27 cellular contexts compared by ENCODE assay signal in genomic region chrX:72016881-72017783, GRCh38.
DNase-seq lines count a peak whose midpoint lies in the region; ATAC-seq and TF ChIP-seq lines count a peak whose summit lies in the region.
"Had no signal": no experiment of that assay in that cellular context is flagged by ENCODE, and none has a peak within 500 bp of the region (broad histone marks: within the 10 kb centered on the region; RNA-seq: fewer than 3 reads in every experiment).

No MANE protein-coding gene starts in this region.

- H3K27ac ChIP-seq in colonic mucosa (no peak overlapping the region), lung (ENCODE audit: low read depth in 1 of 2, low read length in 1 of 2) (no peak overlapping the region)
- H3K27ac ChIP-seq: 22Rv1, KMS-11 had no signal

- intact Hi-C loops in colonic mucosa (cut with DNase I): loop anchor here (5.0 kb wide), 1 partner anchor 110 kb away; no protein-coding TSS in a partner anchor
- intact Hi-C loops in posterior vena cava (cut with DNase I): loop anchor here in 1 of 2 donors (5.0 kb wide), 1 partner anchor 110 kb away; no protein-coding TSS in a partner anchor

- H3K4me1 ChIP-seq in colonic mucosa (peaks cover 3% of the 10 kb centered on the region), lung (ENCODE audit: control insufficient read depth in 2 of 2, insufficient read depth in 2 of 2, low read length in 2 of 2) (no peaks in the 10 kb centered on the region)

- H3K27me3 ChIP-seq in colonic mucosa (no peaks in the 10 kb centered on the region), lung (ENCODE audit: control insufficient read depth, insufficient read depth) (no peaks in the 10 kb centered on the region)

- DNase-seq in NCI-H510A treated with DMSO at 0.1 percent for 48 hours (lab: John Stamatoyannopoulos, UW): peak; percentile 12
- no peak for DNase-seq in NCI-H510A (lab: John Stamatoyannopoulos, UW)
- peak; percentile 11 for DNase-seq in colonic mucosa
- DNase-seq in lung (ENCODE audit: low spot score): peak; percentile 13
- DNase-seq in posterior vena cava (ENCODE audit: low spot score): peak; percentile 40
- no peak for DNase-seq in cerebellum (ENCODE audit: low spot score)
- no peak for DNase-seq in DMS79 (lab: John Stamatoyannopoulos, UW)
- DNase-seq: ACHN; DMS153; GDM1; GOT3; HCEC 1CT; MM.1S; NCI-H1417 treated with DMSO at 0.1 percent for 48 hours; NCI-H1694 treated with DMSO at 0.1 percent for 48 hours; NCI-H2081 treated with DMSO at 0.1 percent for 48 hours; NCI-H2171; NCI-H226; NCI-H524; NCI-H748 treated with DMSO at 0.1 percent for 48 hours; NK-92 treated with Interleukin-12 subunit alpha and Interleukin-12 subunit beta, amount 100 ng/mL, for 24 hours; PC-3; SK-N-SH had no signal

- WGBS in lung, 2 donors: 84 to 98% methylated on average over 4 of the region's 4 CpGs

- no peak overlapping the region for H3K9ac ChIP-seq in colonic mucosa (ENCODE audit: low read depth in 2 of 2, low read length in 2 of 2)
- H3K9ac ChIP-seq: KMS-11, SK-N-SH had no signal

- H3K9me3 ChIP-seq in colonic mucosa: no peaks in the 10 kb centered on the region
- H3K9me3 ChIP-seq in lung (ENCODE audit: control insufficient read depth in 2 of 2, insufficient read depth in 1 of 2, low read length in 1 of 2): peaks cover 0 to 2% of the 10 kb centered on the region in 2 donors
- H3K9me3 ChIP-seq: SK-N-SH had no signal

- TF ChIP-seq CTCF in colonic mucosa (IDR thresholded peaks at IDR 0.05) (no peak), lung (IDR thresholded peaks at IDR 0.05; ENCODE audit: control extremely low read depth, extremely low read depth) (no peak)

- ATAC-seq in lung (ENCODE audit: insufficient read depth, low FRiP score) (no peak), HG02970 (IDR thresholded peaks at IDR 0.05; ENCODE audit: low FRiP score, unreplicated experiment) (no peak)
- ATAC-seq: GM12878, PC-3 had no signal

- H3K36me3 ChIP-seq in colonic mucosa: no peaks in the 10 kb centered on the region
- H3K36me3 ChIP-seq in lung (ENCODE audit: control insufficient read depth in 2 of 2, insufficient read depth in 2 of 2, low read length in 2 of 2): no peaks in the 10 kb centered on the region

- H3K4me3 ChIP-seq in colonic mucosa (no peak overlapping the region), lung (no peak overlapping the region)
- H3K4me3 ChIP-seq: GM12878 had no signal

Comparison
In these comparisons a context has a peak if more than half of its experiments do, and no peak if none do; other contexts are left out.
1. DNase-seq: peak in NCI-H510A treated with DMSO at 0.1 percent for 48 hours (single experiment), colonic mucosa (single experiment), lung (single experiment) and posterior vena cava (single experiment); none in NCI-H510A (single experiment), cerebellum (single experiment) and DMS79 (single experiment).